ENCODE assay signal across 8 cellular contexts in genomic region chr1:228647523-228648444, GRCh38.
DNase-seq lines count a peak whose midpoint lies in the region; ATAC-seq, FAIRE-seq and TF ChIP-seq lines count a peak whose summit lies in the region.

No MANE protein-coding gene starts in this region.

- WGBS in K562 (ENCODE audit: insufficient coverage, low coverage, missing lambda C conversion rate) = 14% methylated on average over 63 of the region's 67 CpGs

- DNase-seq in D721Med (ENCODE audit: insufficient read length, low spot score) (peak; percentile 24), PC-3 (peak; percentile 87), K562 (ENCODE audit: extremely low read depth in 1 of 4, low spot score in 3 of 4) (peak in 3 of 4 experiments; percentile 25 to 50 (median 27)), iris pigment epithelial cell (ENCODE audit: low read depth) (peak; percentile 67), occipital lobe (lab: John Stamatoyannopoulos, UW) (no peak), globus pallidus (ENCODE audit: low spot score) (no peak)
- peak; percentile 13 for DNase-seq in stimulated activated CD4-positive, alpha-beta T cell treated with anti-CD3 and anti-CD28 coated beads, Interleukin-1b, Interleukin-23, amount 100 ng/mL, for 48 hours

- no peak for TF ChIP-seq RAD21 in K562 (CRISPR knock-in tag; conservative IDR thresholded peaks at IDR 0.05 in 1 of 2, IDR thresholded peaks at IDR 0.05 in 1 of 2)

- H3K9me1 ChIP-seq in K562 (ENCODE audit: control insufficient read depth, insufficient read depth, low read length) = no peaks in the 10 kb centered on the region

- H3K79me2 ChIP-seq in PC-3 (ENCODE audit: low read length) (peaks cover 27% of the 10 kb centered on the region), K562 (ENCODE audit: control insufficient read depth, insufficient read depth, low read length) (no peaks in the 10 kb centered on the region)

- FAIRE-seq in D721Med (lab: Jason Lieb, UNC) (no peak), K562 (lab: Jason Lieb, UNC) (no peak)

- peaks cover 60% of the 10 kb centered on the region for H3K27me3 ChIP-seq in HUES48 (ENCODE audit: control insufficient read depth, insufficient read depth, low read length)
- no peaks in the 10 kb centered on the region for H3K27me3 ChIP-seq in PC-3 (ENCODE audit: low read length)
- H3K27me3 ChIP-seq in K562 (ENCODE audit: control insufficient read depth in 2 of 2, insufficient read depth in 2 of 2, low read length in 2 of 2) = peaks cover 18 to 39% of the 10 kb centered on the region in 2 experiments; a peak in 4 of 5 replicates

- H4K20me1 ChIP-seq in PC-3 (ENCODE audit: low read length) (no peaks in the 10 kb centered on the region), K562 (replicated peaks; ENCODE audit: control insufficient read depth, insufficient read depth, low read length) (no peaks in the 10 kb centered on the region)

- ATAC-seq in PC-3 = peak; percentile 83
- ATAC-seq in K562 = peak; percentile 74

- no peak for TF ChIP-seq EP300 in K562 (IDR thresholded peaks at IDR 0.05; ENCODE audit: low read length)

- H3K4me3 ChIP-seq in HUES48 (ENCODE audit: low read depth, low read length) = peak overlapping the region; percentile 63
- H3K4me3 ChIP-seq in PC-3 (ENCODE audit: low read length) = peak overlapping the region; percentile 74
- H3K4me3 ChIP-seq in K562 = no peak overlapping the region

- no peaks in the 10 kb centered on the region for H3K9me3 ChIP-seq in HUES48 (ENCODE audit: control insufficient read depth, insufficient read depth, low read length)
- H3K9me3 ChIP-seq in PC-3 (ENCODE audit: low read length) = no peaks in the 10 kb centered on the region
- H3K9me3 ChIP-seq in K562 (replicated peaks; ENCODE audit: control insufficient read depth, insufficient read depth, low read depth, low read length) = no peaks in the 10 kb centered on the region

- H3F3A ChIP-seq in PC-3 (ENCODE audit: low read length, unreplicated experiment) = no peaks in the 10 kb centered on the region

- H3K27ac ChIP-seq in HUES48 (ENCODE audit: low read depth, low read length) (no peak overlapping the region), PC-3 (ENCODE audit: low read length) (peak overlapping the region; percentile 53), K562 (ENCODE audit: extremely low read depth, low read depth, low read length) (no peak overlapping the region)

- H3K9me2 ChIP-seq in PC-3 (replicated peaks; ENCODE audit: low read length) = no peaks in the 10 kb centered on the region

- BruUV-seq in PC-3 (replicated peaks; lab: Mats Ljungman, UMichigan) (TSS peak; percentile 60), K562 (replicated peaks; lab: Mats Ljungman, UMichigan) (no TSS peak)

- in situ Hi-C loops in K562 (cut with MboI) = no loop called here

- H3K9ac ChIP-seq in HUES48 (ENCODE audit: low read depth, low read length) (no peak overlapping the region), PC-3 (ENCODE audit: low read length) (peak overlapping the region; percentile 68), K562 (ENCODE audit: insufficient read depth in 1 of 2, low read depth in 2 of 2, low read length in 2 of 2) (peak overlapping the region in 1 of 2 experiments; percentile 52; a peak in 2 of 4 replicates)

- no peak for TF ChIP-seq POLR2A in K562 (conservative IDR thresholded peaks at IDR 0.05)

- intact Hi-C loops in PC-3 (cut with micrococcal nuclease) (no loop called here), K562 (cut with micrococcal nuclease) (no loop called here)

- peaks cover 7% of the 10 kb centered on the region for H3K4me1 ChIP-seq in HUES48 (ENCODE audit: control insufficient read depth, insufficient read depth, low read length)
- H3K4me1 ChIP-seq in PC-3 (ENCODE audit: insufficient read depth, low read length) = peaks cover 12% of the 10 kb centered on the region
- peaks cover 5 to 24% of the 10 kb centered on the region in 2 experiments; a peak in 2 of 5 replicates for H3K4me1 ChIP-seq in K562 (replicated peaks in 1 of 2; ENCODE audit: control insufficient read depth in 2 of 2, insufficient read depth in 2 of 2, low read length in 2 of 2)

- POLR2A ChIA-PET in PC-3 (lab: Charles Lee; ENCODE audit: unreplicated experiment) (no interaction called here), K562 (lab: Yijun Ruan, JAX) (interaction anchor here (0.7 kb wide), 1 partner anchor 821 kb away, joined by 3 read pairs; no protein-coding TSS in a partner anchor)

- TF ChIP-seq CTCF in D721Med (IDR thresholded peaks at IDR 0.05; ENCODE audit: insufficient read depth, missing control alignments) (no peak), PC-3 (conservative IDR thresholded peaks at IDR 0.05; ENCODE audit: low read depth, low read length) (no peak), K562 (IDR thresholded peaks at IDR 0.05 in 2 of 3, conservative IDR thresholded peaks at IDR 0.05 in 1 of 3; ENCODE audit: insufficient read depth in 2 of 3, low read depth in 1 of 3, low read length in 3 of 3) (no peak)

- CTCF ChIA-PET in PC-3 (lab: Charles Lee) = no interaction called here
- CTCF ChIA-PET in K562 (lab: Yijun Ruan, JAX; ENCODE audit: low intra/inter-chr PET ratio) = no interaction called here

- H3K36me3 ChIP-seq in HUES48 (ENCODE audit: control insufficient read depth, insufficient read depth, low read length) (no peaks in the 10 kb centered on the region), PC-3 (ENCODE audit: low read depth, low read length) (no peaks in the 10 kb centered on the region), K562 (ENCODE audit: control insufficient read depth, insufficient read depth, low read length) (no peaks in the 10 kb centered on the region)

- peak overlapping the region; percentile 75 for H2AFZ ChIP-seq in PC-3 (ENCODE audit: low read length)
- peak overlapping the region; percentile 57 for H2AFZ ChIP-seq in K562 (ENCODE audit: low read depth, low read length)

- peak overlapping the region; percentile 94 for H3K4me2 ChIP-seq in PC-3 (ENCODE audit: low read length)
- peak overlapping the region; percentile 76 for H3K4me2 ChIP-seq in K562 (ENCODE audit: insufficient read depth, low read length)

TF ChIP-seq in K562, 482 proteins besides CTCF, POLR2A, EP300 and RAD21 (continues in another document):
- TF ChIP-seq ZNF395 (CRISPR knock-in tag; IDR thresholded peaks at IDR 0.05) (no peak), ZNF449 (CRISPR knock-in tag; IDR thresholded peaks at IDR 0.05) (no peak), CBFB (CRISPR knock-in tag; IDR thresholded peaks at IDR 0.05) (no peak), TGIF2 (CRISPR knock-in tag; IDR thresholded peaks at IDR 0.05) (0 out of 2 replicates have a peak, but pooled peaks have one; percentile 55), GTF2E2 (tag; IDR thresholded peaks at IDR 0.05) (no peak), ZBTB1 (CRISPR knock-in tag; IDR thresholded peaks at IDR 0.05; ENCODE audit: borderline replicate concordance, low read depth) (no peak), POLR2G (IDR thresholded peaks at IDR 0.05; ENCODE audit: low read depth, low read length) (no peak), GATA2 (CRISPR knock-in tag; IDR thresholded peaks at IDR 0.05) (peak; percentile 54; the same call in 1 of the 2 replicates)
- TF ChIP-seq, protein P1, sequence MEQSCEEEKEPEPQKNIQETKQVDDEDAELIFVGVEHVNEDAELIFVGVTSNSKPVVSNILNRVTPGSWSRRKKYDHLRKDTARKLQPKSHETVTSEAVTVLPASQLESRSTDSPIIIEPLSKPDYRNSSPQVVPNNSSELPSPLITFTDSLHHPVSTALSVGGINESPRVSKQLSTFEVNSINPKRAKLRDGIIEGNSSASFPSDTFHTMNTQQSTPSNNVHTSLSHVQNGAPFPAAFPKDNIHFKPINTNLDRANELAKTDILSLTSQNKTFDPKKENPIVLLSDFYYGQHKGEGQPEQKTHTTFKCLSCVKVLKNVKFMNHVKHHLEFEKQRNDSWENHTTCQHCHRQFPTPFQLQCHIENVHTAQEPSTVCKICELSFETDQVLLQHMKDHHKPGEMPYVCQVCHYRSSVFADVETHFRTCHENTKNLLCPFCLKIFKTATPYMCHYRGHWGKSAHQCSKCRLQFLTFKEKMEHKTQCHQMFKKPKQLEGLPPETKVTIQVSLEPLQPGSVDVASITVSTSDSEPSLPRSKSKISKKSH (CRISPR knock-in tag; IDR thresholded peaks at IDR 0.05) = no peak

Comparison
In these comparisons a context has a peak if more than half of its experiments do, and no peak if none do; other contexts are left out.
1. DNase-seq: peak in D721Med (single experiment), PC-3 (single experiment), K562 (3 of 4), iris pigment epithelial cell (single experiment) and stimulated activated CD4-positive, alpha-beta T cell treated with anti-CD3 and anti-CD28 coated beads, Interleukin-1b, Interleukin-23, amount 100 ng/mL, for 48 hours (single experiment); none in occipital lobe (single experiment) and globus pallidus (single experiment).